In genomic region chrX:107978707-107979307, GRCh38 we compare ENCODE assay signal across 11 cellular contexts. TPM values are rescaled to one million over a fixed set of nuclear protein-coding genes. Genes with fewer than 3 reads are reported as not detected.
DNase-seq lines count a peak whose midpoint lies in the region; ATAC-seq and TF ChIP-seq lines count a peak whose summit lies in the region.
"Had no signal": no experiment of that assay in that cellular context is flagged by ENCODE, and none has a peak within 500 bp of the region (broad histone marks: within the 10 kb centered on the region; RNA-seq: fewer than 3 reads in every experiment).

No MANE protein-coding gene starts in this region.

- H3K27me3 ChIP-seq in smooth muscle cell (ENCODE audit: low read depth): no peaks in the 10 kb centered on the region

- no peaks in the 10 kb centered on the region for H3K36me3 Mint-ChIP-seq in activated naive CD8-positive, alpha-beta T cell treated with anti-CD3 and anti-CD28 coated beads, Interleukin-2, amount 50 U/mL, for 24 hours (ENCODE audit: low read depth)
- no peaks in the 10 kb centered on the region for H3K36me3 Mint-ChIP-seq in activated T-helper 2 cell treated with anti-CD3 and anti-CD28 coated beads, Interferon-gamma antibody, Interleukin-2, Interleukin-4, amounts not matched to agents 10 μg/mL and 5 μg/mL and 100 μg/mL, durations not matched to agents 14 hours and 24 hours and 36 hours (ENCODE audit: low read depth)

- no peak overlapping the region for H3K4me3 ChIP-seq in smooth muscle cell

- DNase-seq in NCI-H2196 (lab: John Stamatoyannopoulos, UW; ENCODE audit: unreplicated experiment) (peak; percentile 5), NCI-H2196 treated with DMSO at 0.1 percent for 48 hours (lab: John Stamatoyannopoulos, UW; ENCODE audit: unreplicated experiment) (no peak), NCI-H460 (ENCODE audit: extremely low read depth, low read depth) (peak; percentile 30), smooth muscle cell (lab: John Stamatoyannopoulos, UW; ENCODE audit: unreplicated experiment) (no peak)
- no peak for DNase-seq in activated naive CD8-positive, alpha-beta T cell treated with anti-CD3 and anti-CD28 coated beads, Interleukin-2, amount 50 U/mL, for 24 hours
- no peak for DNase-seq in activated T-helper 2 cell treated with anti-CD3 and anti-CD28 coated beads, Interferon-gamma antibody, Interleukin-2, Interleukin-4, amounts not matched to agents 10 μg/mL and 5 μg/mL and 100 μg/mL, durations not matched to agents 14 hours and 24 hours and 36 hours (ENCODE audit: low spot score)
- DNase-seq: left colon had no signal

- H3K27ac ChIP-seq in smooth muscle cell (ENCODE audit: low read depth): no peak overlapping the region

- H3K9me3 ChIP-seq in smooth muscle cell (replicated peaks; ENCODE audit: low read depth): no peaks in the 10 kb centered on the region
- H3K9me3 ChIP-seq: Caco-2 had no signal

- peak; percentile 38 for TF ChIP-seq CTCF in smooth muscle cell (IDR thresholded peaks at IDR 0.05; ENCODE audit: borderline replicate concordance, insufficient read depth, poor library complexity, severe bottlenecking)

- no peaks in the 10 kb centered on the region for H4K20me1 ChIP-seq in smooth muscle cell (ENCODE audit: low read depth)

- intact Hi-C loops in activated T-helper 2 cell treated with anti-CD3 and anti-CD28 coated beads, Interferon-gamma antibody, Interleukin-2, Interleukin-4, amounts not matched to agents 10 μg/mL and 5 μg/mL and 100 μg/mL, durations not matched to agents 14 hours and 24 hours and 36 hours (cut with micrococcal nuclease): no loop called here

- no peak overlapping the region for H2AFZ ChIP-seq in smooth muscle cell (ENCODE audit: low read depth)

- peak; percentile 31 for ATAC-seq in esophagus mucosa
- no peak for ATAC-seq in activated naive CD8-positive, alpha-beta T cell treated with anti-CD3 and anti-CD28 coated beads, Interleukin-2, amount 50 U/mL, for 24 hours
- ATAC-seq in GM19455 (IDR thresholded peaks at IDR 0.05; ENCODE audit: unreplicated experiment): no peak
- ATAC-seq: left colon had no signal

- WGBS in smooth muscle cell (ENCODE audit: low lambda C conversion rate): 56% methylated on average over 3 of the region's 3 CpGs

- no peak overlapping the region for H3K4me3 Mint-ChIP-seq in activated naive CD8-positive, alpha-beta T cell treated with anti-CD3 and anti-CD28 coated beads, Interleukin-2, amount 50 U/mL, for 24 hours
- no peak overlapping the region for H3K4me3 Mint-ChIP-seq in activated T-helper 2 cell treated with anti-CD3 and anti-CD28 coated beads, Interferon-gamma antibody, Interleukin-2, Interleukin-4, amounts not matched to agents 10 μg/mL and 5 μg/mL and 100 μg/mL, durations not matched to agents 14 hours and 24 hours and 36 hours (ENCODE audit: low read depth)

- no peak overlapping the region for H3K4me2 ChIP-seq in smooth muscle cell

- H3K4me1 Mint-ChIP-seq in activated naive CD8-positive, alpha-beta T cell treated with anti-CD3 and anti-CD28 coated beads, Interleukin-2, amount 50 U/mL, for 24 hours: no peaks in the 10 kb centered on the region
- H3K4me1 Mint-ChIP-seq in activated T-helper 2 cell treated with anti-CD3 and anti-CD28 coated beads, Interferon-gamma antibody, Interleukin-2, Interleukin-4, amounts not matched to agents 10 μg/mL and 5 μg/mL and 100 μg/mL, durations not matched to agents 14 hours and 24 hours and 36 hours (ENCODE audit: low read depth): no peaks in the 10 kb centered on the region

- H3K9ac ChIP-seq in smooth muscle cell (ENCODE audit: low read depth): no peak overlapping the region

- no peaks in the 10 kb centered on the region for H3K27me3 Mint-ChIP-seq in activated naive CD8-positive, alpha-beta T cell treated with anti-CD3 and anti-CD28 coated beads, Interleukin-2, amount 50 U/mL, for 24 hours
- peaks cover 1% of the 10 kb centered on the region for H3K27me3 Mint-ChIP-seq in activated T-helper 2 cell treated with anti-CD3 and anti-CD28 coated beads, Interferon-gamma antibody, Interleukin-2, Interleukin-4, amounts not matched to agents 10 μg/mL and 5 μg/mL and 100 μg/mL, durations not matched to agents 14 hours and 24 hours and 36 hours (ENCODE audit: low read depth)

- no peaks in the 10 kb centered on the region for H3K4me1 ChIP-seq in smooth muscle cell (ENCODE audit: low read depth)
- H3K4me1 ChIP-seq: Caco-2 had no signal

- no peaks in the 10 kb centered on the region for H3F3A ChIP-seq in smooth muscle cell (ENCODE audit: low read depth)

- H3K9me3 Mint-ChIP-seq in activated naive CD8-positive, alpha-beta T cell treated with anti-CD3 and anti-CD28 coated beads, Interleukin-2, amount 50 U/mL, for 24 hours: no peaks in the 10 kb centered on the region
- H3K9me3 Mint-ChIP-seq in activated T-helper 2 cell treated with anti-CD3 and anti-CD28 coated beads, Interferon-gamma antibody, Interleukin-2, Interleukin-4, amounts not matched to agents 10 μg/mL and 5 μg/mL and 100 μg/mL, durations not matched to agents 14 hours and 24 hours and 36 hours: no peaks in the 10 kb centered on the region

- H3K27ac Mint-ChIP-seq in activated naive CD8-positive, alpha-beta T cell treated with anti-CD3 and anti-CD28 coated beads, Interleukin-2, amount 50 U/mL, for 24 hours: no peak overlapping the region
- no peak overlapping the region for H3K27ac Mint-ChIP-seq in activated T-helper 2 cell treated with anti-CD3 and anti-CD28 coated beads, Interferon-gamma antibody, Interleukin-2, Interleukin-4, amounts not matched to agents 10 μg/mL and 5 μg/mL and 100 μg/mL, durations not matched to agents 14 hours and 24 hours and 36 hours

- H3K79me2 ChIP-seq in smooth muscle cell (ENCODE audit: low read depth): no peaks in the 10 kb centered on the region

- no peaks in the 10 kb centered on the region for H3K36me3 ChIP-seq in smooth muscle cell (ENCODE audit: low read depth)

RNA-seq across cellular contexts. Expression of gene TEX13B, which starts 3.4 kb away (rescaled TPM):
- total RNA-seq in NCI-H460 (2014; rRNA removed; shearing (Covaris generic)): not detected in 2 replicates
- polyA plus RNA-seq in NCI-H460 (2014; cell fraction: nucleus; rRNA removed): not detected in 2 replicates
- total RNA-seq in esophagus mucosa: not detected
- total RNA-seq in smooth muscle cell: not detected in 2 replicates
- polyA plus RNA-seq in smooth muscle cell: not detected in 2 replicates
- not detected in 2 replicates for total RNA-seq in activated T-helper 2 cell treated with anti-CD3 and anti-CD28 coated beads, Interferon-gamma antibody, Interleukin-2, Interleukin-4, amounts not matched to agents 10 μg/mL and 5 μg/mL and 100 μg/mL, durations not matched to agents 14 hours and 24 hours and 36 hours
- total RNA-seq: Caco-2, left colon, subcutaneous adipose tissue had no signal

Comparison
In these comparisons a context has a peak if more than half of its experiments do, and no peak if none do; other contexts are left out.
1. DNase-seq: peak in NCI-H2196 (single experiment) and NCI-H460 (single experiment); none in NCI-H2196 treated with DMSO at 0.1 percent for 48 hours (single experiment), smooth muscle cell (single experiment), activated naive CD8-positive, alpha-beta T cell treated with anti-CD3 and anti-CD28 coated beads, Interleukin-2, amount 50 U/mL, for 24 hours (single experiment) and activated T-helper 2 cell treated with anti-CD3 and anti-CD28 coated beads, Interferon-gamma antibody, Interleukin-2, Interleukin-4, amounts not matched to agents 10 μg/mL and 5 μg/mL and 100 μg/mL, durations not matched to agents 14 hours and 24 hours and 36 hours (single experiment).